31 cellular contexts compared by ENCODE assay signal in genomic region chr13:64274481-64275217, GRCh38.
DNase-seq lines count a peak whose midpoint lies in the region; ATAC-seq, FAIRE-seq and TF ChIP-seq lines count a peak whose summit lies in the region.
"Had no signal": no experiment of that assay in that cellular context is flagged by ENCODE, and none has a peak within 500 bp of the region (broad histone marks: within the 10 kb centered on the region; RNA-seq: fewer than 3 reads in every experiment).

No MANE protein-coding gene starts in this region.

- H3K4me3 Mint-ChIP-seq in astrocyte (ENCODE audit: unreplicated experiment): no peak overlapping the region
- H3K4me3 Mint-ChIP-seq: activated T-cell treated with anti-CD3 and anti-CD28 coated beads, Interleukin-2, amount 50 U/mL, for 72 hours; CD8-positive, alpha-beta T cell; neural crest cell; stimulated activated naive CD8-positive, alpha-beta T cell treated with anti-CD3 and anti-CD28 coated beads, Interleukin-15, Interleukin-2, amounts not matched to agents 100 ng/mL and 50 ng/mL, for 24 hours had no signal

- H4K20me1 ChIP-seq in astrocyte (ENCODE audit: insufficient read depth, low read length): no peaks in the 10 kb centered on the region

- H3K9me3 Mint-ChIP-seq in astrocyte (ENCODE audit: unreplicated experiment): peaks cover 4% of the 10 kb centered on the region
- H3K9me3 Mint-ChIP-seq: stimulated activated naive CD8-positive, alpha-beta T cell treated with anti-CD3 and anti-CD28 coated beads, Interleukin-15, Interleukin-2, amounts not matched to agents 100 ng/mL and 50 ng/mL, for 24 hours had no signal

- no peaks in the 10 kb centered on the region for H3K4me1 ChIP-seq in astrocyte (ENCODE audit: insufficient read depth, low read length)
- H3K4me1 ChIP-seq in mucosa of descending colon (ENCODE audit: low read depth): no peaks in the 10 kb centered on the region
- H3K4me1 ChIP-seq: body of pancreas, left ventricle myocardium inferior, SJCRH30, spleen, vagina had no signal

- no peak overlapping the region for H3K27ac Mint-ChIP-seq in astrocyte (ENCODE audit: unreplicated experiment)
- H3K27ac Mint-ChIP-seq: activated T-cell treated with anti-CD3 and anti-CD28 coated beads, Interleukin-2, amount 50 U/mL, for 72 hours; CD8-positive, alpha-beta T cell; stimulated activated naive CD8-positive, alpha-beta T cell treated with anti-CD3 and anti-CD28 coated beads, Interleukin-15, Interleukin-2, amounts not matched to agents 100 ng/mL and 50 ng/mL, for 24 hours had no signal

- POLR2A ChIA-PET in AG04450 (lab: Yijun Ruan, JAX): no interaction called here

- no peak overlapping the region for H2AFZ ChIP-seq in astrocyte (ENCODE audit: low read depth, low read length)

- H3K4me1 Mint-ChIP-seq in astrocyte (ENCODE audit: low read depth, unreplicated experiment): no peaks in the 10 kb centered on the region
- H3K4me1 Mint-ChIP-seq: neural crest cell had no signal

- H3K4me2 ChIP-seq in astrocyte (ENCODE audit: low read length): no peak overlapping the region

- CTCF ChIA-PET in AG04450 (lab: Charles Lee): no interaction called here

- no peaks in the 10 kb centered on the region for H3K36me3 Mint-ChIP-seq in astrocyte (ENCODE audit: low read depth, unreplicated experiment)
- H3K36me3 Mint-ChIP-seq: CD8-positive, alpha-beta T cell had no signal

- no peaks in the 10 kb centered on the region for H3K36me3 ChIP-seq in astrocyte (ENCODE audit: insufficient read depth, low read length)
- no peaks in the 10 kb centered on the region for H3K36me3 ChIP-seq in mucosa of descending colon (ENCODE audit: low read depth)
- H3K36me3 ChIP-seq: left ventricle myocardium inferior, SJCRH30, spleen, vagina had no signal

- H3K9me3 ChIP-seq in AG04450 (ENCODE audit: control insufficient read depth, insufficient read depth, low read length) (no peaks in the 10 kb centered on the region), astrocyte (ENCODE audit: insufficient read depth, low read depth, low read length) (peaks cover 5% of the 10 kb centered on the region), mucosa of descending colon (peaks cover 45% of the 10 kb centered on the region)
- H3K9me3 ChIP-seq: body of pancreas, SJCRH30, vagina had no signal

- H3K4me3 ChIP-seq in AG04450 (ENCODE audit: low read depth, low read length) (no peak overlapping the region), astrocyte (ENCODE audit: insufficient read depth, low read depth, low read length) (no peak overlapping the region), fibroblast of the aortic adventitia (ENCODE audit: low read depth, low read length) (no peak overlapping the region), mucosa of descending colon (no peak overlapping the region)
- H3K4me3 ChIP-seq: body of pancreas, GM12878, left ventricle myocardium inferior, SJCRH30, spleen, vagina had no signal

- intact Hi-C loops in mucosa of descending colon (cut with DNase I, micrococcal nuclease): no loop called here

- no peaks in the 10 kb centered on the region for H3K27me3 ChIP-seq in AG04450 (ENCODE audit: control insufficient read depth, insufficient read depth, low read length)
- H3K27me3 ChIP-seq in astrocyte (ENCODE audit: insufficient read depth, low read length): no peaks in the 10 kb centered on the region
- H3K27me3 ChIP-seq: body of pancreas, SJCRH30, spleen, vagina had no signal

- no peak for FAIRE-seq in astrocyte (lab: Jason Lieb, UNC)
- FAIRE-seq: GM12878, keratinocyte had no signal

- DNase-seq in AG04450 (ENCODE audit: low read depth, low spot score) (peak; percentile 0), KBM-7 (peak; percentile 74), astrocyte (ENCODE audit: low read depth) (peak; percentile 67), fibroblast of the aortic adventitia (ENCODE audit: low read depth) (peak; percentile 83), AG20443 (ENCODE audit: low spot score) (no peak), NCI-H2029 treated with DMSO at 0.1 percent for 48 hours (lab: John Stamatoyannopoulos, UW) (no peak), mucosa of descending colon (no peak)
- DNase-seq: activated CD4-positive, alpha-beta T cell treated with anti-CD3 and anti-CD28 coated beads, Interleukin-2, amount 50 U/mL, for 4 hours; activated CD4-positive, CD25-positive, alpha-beta regulatory T cell; activated naive CD4-positive, alpha-beta T cell; activated T-cell treated with anti-CD3 and anti-CD28 coated beads, Interleukin-2, amount 50 U/mL, for 72 hours; body of pancreas; CD8-positive, alpha-beta T cell; DMS 273 treated with DMSO at 0.1 percent for 48 hours; glutamatergic neuron; Kasumi-1; left ventricle myocardium inferior; mesendoderm; NCI-H1694; right cardiac atrium; RPMI8226; SJCRH30; spleen; stimulated activated CD4-positive, alpha-beta T cell treated with anti-CD3 and anti-CD28 coated beads, Interleukin-2, amount 100 ng/mL, for 24 hours; T1000 had no signal

- H3K79me2 ChIP-seq in astrocyte (ENCODE audit: insufficient read depth, low read length): no peaks in the 10 kb centered on the region

- TF ChIP-seq CTCF in AG04450 (IDR thresholded peaks at IDR 0.05; ENCODE audit: low read depth, low read length): no peak
- no peak for TF ChIP-seq CTCF in astrocyte (IDR thresholded peaks at IDR 0.05; ENCODE audit: insufficient read depth, low read depth, low read length)
- no peak for TF ChIP-seq CTCF in fibroblast of the aortic adventitia (IDR thresholded peaks at IDR 0.05; ENCODE audit: insufficient read depth, low read length)
- no peak for TF ChIP-seq CTCF in mucosa of descending colon (IDR thresholded peaks at IDR 0.05)

- ATAC-seq in HG03520 (IDR thresholded peaks at IDR 0.05; ENCODE audit: unreplicated experiment) (no peak), mucosa of descending colon (no peak)
- ATAC-seq: activated T-cell treated with anti-CD3 and anti-CD28 coated beads, Interleukin-2, amount 50 U/mL, for 72 hours; body of pancreas; CD8-positive, alpha-beta T cell; GM12878; right cardiac atrium had no signal

- no peaks in the 10 kb centered on the region for H3K27me3 Mint-ChIP-seq in astrocyte (ENCODE audit: low read depth, unreplicated experiment)
- H3K27me3 Mint-ChIP-seq: stimulated activated naive CD8-positive, alpha-beta T cell treated with anti-CD3 and anti-CD28 coated beads, Interleukin-15, Interleukin-2, amounts not matched to agents 100 ng/mL and 50 ng/mL, for 24 hours had no signal

- H3K9ac ChIP-seq in astrocyte (ENCODE audit: low read length): no peak overlapping the region

- H3K27ac ChIP-seq in AG04450 (ENCODE audit: low read depth, low read length) (no peak overlapping the region), astrocyte (ENCODE audit: low read depth, low read length) (no peak overlapping the region)
- H3K27ac ChIP-seq: body of pancreas, left ventricle myocardium inferior, SJCRH30, spleen, vagina had no signal

- in situ Hi-C loops in KBM-7 (cut with MboI; ENCODE audit: low pct_unique_long_range_greater_than_20kb, low sequenced_read_pairs): no loop called here

Comparison
In these comparisons a context has a peak if more than half of its experiments do, and no peak if none do; other contexts are left out.
1. DNase-seq: peak in AG04450 (single experiment), KBM-7 (single experiment), astrocyte (single experiment) and fibroblast of the aortic adventitia (single experiment); none in AG20443 (single experiment), NCI-H2029 treated with DMSO at 0.1 percent for 48 hours (single experiment) and mucosa of descending colon (0 of 3).